1 cellular context compared by ENCODE assay signal in genomic region chr4:139015948-139016451, GRCh38.
A peak's percentile ranks its signal among the peaks of the same experiment; 100 is the strongest.
TF ChIP-seq lines count a peak whose summit lies in the region.

No MANE protein-coding gene starts in this region.

TF ChIP-seq in K562, 482 proteins besides CTCF, POLR2A, EP300 and RAD21 (continued from another document and continues in another):
- no peak for TF ChIP-seq BCLAF1 (IDR thresholded peaks at IDR 0.05; ENCODE audit: borderline replicate concordance in 1 of 2, control insufficient read depth in 1 of 2, low read depth in 2 of 2, low read length in 1 of 2)
- no peak for TF ChIP-seq SRF (CRISPR knock-in tag; IDR thresholded peaks at IDR 0.05)
- no peak for TF ChIP-seq TRIM25 (IDR thresholded peaks at IDR 0.05; ENCODE audit: borderline replicate concordance)
- TF ChIP-seq TEAD4 (IDR thresholded peaks at IDR 0.05; ENCODE audit: low read length) = no peak
- TF ChIP-seq TEAD4 (CRISPR knock-in tag; IDR thresholded peaks at IDR 0.05; ENCODE audit: borderline replicate concordance) = 0 out of 2 replicates have a peak, but pooled peaks have one; percentile 39
- peak; percentile 83 for TF ChIP-seq RBFOX2 (IDR thresholded peaks at IDR 0.05; ENCODE audit: low read depth, low read length)
- TF ChIP-seq PYGO2 (tag; IDR thresholded peaks at IDR 0.05) = no peak
- peak; percentile 91 for TF ChIP-seq CHD1 (IDR thresholded peaks at IDR 0.05; ENCODE audit: low read length)
- TF ChIP-seq GABPB1 (CRISPR knock-in tag; IDR thresholded peaks at IDR 0.05) = no peak
- 0 out of 2 replicates have a peak, but pooled peaks have one; percentile 1 for TF ChIP-seq ZNF76 (CRISPR knock-in tag; IDR thresholded peaks at IDR 0.05; ENCODE audit: borderline replicate concordance)
- no peak for TF ChIP-seq HLTF (IDR thresholded peaks at IDR 0.05)
- TF ChIP-seq CBFA2T2 (conservative IDR thresholded peaks at IDR 0.05) = no peak
- TF ChIP-seq RFX5 (IDR thresholded peaks at IDR 0.05; ENCODE audit: low read depth, low read length) = no peak
- no peak for TF ChIP-seq ID3 (CRISPR knock-in tag; IDR thresholded peaks at IDR 0.05)
- TF ChIP-seq ID3 (tag; IDR thresholded peaks at IDR 0.05) = 0 out of 2 replicates have a peak, but pooled peaks have one; percentile 27
- TF ChIP-seq YY1 (IDR thresholded peaks at IDR 0.05; ENCODE audit: borderline replicate concordance in 1 of 3, control insufficient read depth in 1 of 3, extremely low read depth in 1 of 3, insufficient read depth in 3 of 3, insufficient read length in 1 of 3, insufficient replicate concordance in 2 of 3, low read depth in 1 of 3, low read length in 2 of 3) = peak in 1 of 3 experiments; percentile 2
- TF ChIP-seq HNRNPL (IDR thresholded peaks at IDR 0.05; ENCODE audit: low read depth, low read length) = no peak
- TF ChIP-seq PURB (CRISPR knock-in tag; IDR thresholded peaks at IDR 0.05; ENCODE audit: low read depth) = no peak
- no peak for TF ChIP-seq NR1H2 (CRISPR knock-in tag; IDR thresholded peaks at IDR 0.05)
- no peak for TF ChIP-seq NFIC (IDR thresholded peaks at IDR 0.05)
- TF ChIP-seq ZNF668 (CRISPR knock-in tag; IDR thresholded peaks at IDR 0.05) = no peak
- TF ChIP-seq SMAD2 (IDR thresholded peaks at IDR 0.05; ENCODE audit: low read depth, low read length) = no peak
- TF ChIP-seq SMAD4 (CRISPR knock-in tag; conservative IDR thresholded peaks at IDR 0.05) = no peak
- no peak for TF ChIP-seq STAT6 (CRISPR knock-in tag; IDR thresholded peaks at IDR 0.05)
- no peak for TF ChIP-seq SLC30A9 (CRISPR knock-in tag; IDR thresholded peaks at IDR 0.05)
- TF ChIP-seq ZNF239 (CRISPR knock-in tag; IDR thresholded peaks at IDR 0.05) = no peak
- no peak for TF ChIP-seq ZBTB7A (IDR thresholded peaks at IDR 0.05; ENCODE audit: borderline replicate concordance, control insufficient read depth, low read depth, low read length)
- no peak for TF ChIP-seq SRSF3 (IDR thresholded peaks at IDR 0.05; ENCODE audit: insufficient read depth, low read length)
- TF ChIP-seq ZNF785 (CRISPR knock-in tag; IDR thresholded peaks at IDR 0.05) = no peak
- no peak for TF ChIP-seq KHSRP (IDR thresholded peaks at IDR 0.05)
- TF ChIP-seq MCM3 (IDR thresholded peaks at IDR 0.05) = no peak
- TF ChIP-seq NCOA6 (IDR thresholded peaks at IDR 0.05) = no peak
- TF ChIP-seq ZNF518B (CRISPR knock-in tag; IDR thresholded peaks at IDR 0.05) = no peak
- TF ChIP-seq MECOM (CRISPR knock-in tag; IDR thresholded peaks at IDR 0.05) = no peak
- no peak for TF ChIP-seq SNIP1 (IDR thresholded peaks at IDR 0.05; ENCODE audit: low read depth)
- no peak for TF ChIP-seq ZNF146 (CRISPR knock-in tag; IDR thresholded peaks at IDR 0.05; ENCODE audit: unreplicated experiment)
- TF ChIP-seq TEAD1 (CRISPR knock-in tag; IDR thresholded peaks at IDR 0.05) = peak in 1 of 2 experiments; percentile 37; a peak in 1 of 4 replicates
- no peak for TF ChIP-seq ZC3H4 (CRISPR knock-in tag; IDR thresholded peaks at IDR 0.05; ENCODE audit: borderline replicate concordance)
- no peak for TF ChIP-seq ZNF407 (IDR thresholded peaks at IDR 0.05; ENCODE audit: low read depth)
- TF ChIP-seq VEZF1 (CRISPR knock-in tag; IDR thresholded peaks at IDR 0.05) = peak; percentile 49
- TF ChIP-seq RFX1 (IDR thresholded peaks at IDR 0.05) = no peak
- no peak for TF ChIP-seq ZNF780A (CRISPR knock-in tag; IDR thresholded peaks at IDR 0.05)
- no peak for TF ChIP-seq HNRNPH1 (optimal IDR thresholded peaks at IDR 0.05; ENCODE audit: low read depth, low read length)
- peak; percentile 47 for TF ChIP-seq SIN3B (IDR thresholded peaks at IDR 0.05; ENCODE audit: low read depth)
- TF ChIP-seq TCFL5 (CRISPR knock-in tag; conservative IDR thresholded peaks at IDR 0.05) = no peak
- no peak for TF ChIP-seq ERF (CRISPR knock-in tag; IDR thresholded peaks at IDR 0.05)
- no peak for TF ChIP-seq ADNP (tag; IDR thresholded peaks at IDR 0.05)
